Comparison of ENCODE assay signal across 2 cellular contexts in genomic region chr16:48013476-48013875, GRCh38.
TF ChIP-seq lines count a peak whose summit lies in the region.

No MANE protein-coding gene starts in this region.

TF ChIP-seq in SK-N-SH, 30 proteins besides CTCF, POLR2A, EP300 and RAD21 (continued from another document):
- no peak for TF ChIP-seq REST (IDR thresholded peaks at IDR 0.05; ENCODE audit: low read depth, low read length)
- peak; percentile 11; the same call in 1 of the 2 replicates for TF ChIP-seq PBX3 (IDR thresholded peaks at IDR 0.05)
TF ChIP-seq in SK-N-SH: peak in this region for 3.

TF ChIP-seq in SK-N-SH treated with all-trans-retinoic acid at 6 μM for 48 hours, 23 proteins besides CTCF, POLR2A, EP300 and RAD21 (continued from another document):
- TF ChIP-seq CSRNP3 (CRISPR knock-in tag; IDR thresholded peaks at IDR 0.05) (no peak), ZNF70 (CRISPR knock-in tag; IDR thresholded peaks at IDR 0.05) (no peak)
